Comparison of ENCODE assay signal across 21 cellular contexts in the genomic region with DNA sequence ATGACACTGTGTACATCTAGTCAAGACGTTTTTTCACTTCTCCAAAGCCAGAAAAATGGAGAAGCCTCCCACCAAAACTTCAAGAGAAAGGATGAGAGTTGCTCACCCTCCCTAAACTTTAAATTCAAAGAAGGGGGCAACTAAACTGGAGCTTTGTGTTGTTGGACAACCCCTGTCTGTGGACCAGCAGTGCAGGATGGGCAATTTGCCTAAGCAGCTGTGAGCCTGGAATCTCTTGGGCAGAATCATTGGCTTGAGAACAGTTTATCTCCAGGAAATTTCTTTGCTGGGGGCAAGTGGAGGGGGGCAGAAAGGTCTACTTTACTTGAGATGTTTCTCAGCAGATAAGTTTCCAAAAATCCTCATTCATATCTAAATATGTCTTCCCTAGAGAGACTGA.
DNase-seq lines count a peak whose midpoint lies in the region; ATAC-seq, FAIRE-seq and TF ChIP-seq lines count a peak whose summit lies in the region.
"Had no signal": no experiment of that assay in that cellular context is flagged by ENCODE, and none has a peak within 500 bp of the region (broad histone marks: within the 10 kb centered on the region; RNA-seq: fewer than 3 reads in every experiment).

No MANE protein-coding gene starts in this region.

- no peak for TF ChIP-seq POLR2A in GM12891 (IDR thresholded peaks at IDR 0.05; ENCODE audit: low read depth, low read length)

- ATAC-seq in HG03108 (IDR thresholded peaks at IDR 0.05; ENCODE audit: unreplicated experiment) (no peak), GM18520 (IDR thresholded peaks at IDR 0.05; ENCODE audit: unreplicated experiment) (no peak)
- ATAC-seq: HCT116, T-cell had no signal

- FAIRE-seq in GM12891 (lab: Jason Lieb, UNC): no peak
- FAIRE-seq: RCC 7860 had no signal

- DNase-seq in GM12891 (ENCODE audit: insufficient read length, low spot score) (no peak), MV-4-11 (lab: John Stamatoyannopoulos, UW) (peak; percentile 25), medulla oblongata (ENCODE audit: extremely low spot score) (peak; percentile 24), superior temporal gyrus (ENCODE audit: extremely low spot score) (peak; percentile 64), NCI-H1092 treated with DMSO at 0.1 percent for 48 hours (lab: John Stamatoyannopoulos, UW) (no peak)
- DNase-seq: CD4-positive, CD25-positive, alpha-beta regulatory T cell; COR-L47; DMS53; NCI-H1092; NCI-H1436; NCI-H187; NCI-H2081 treated with DMSO at 0.1 percent for 48 hours; NCI-H2171 treated with DMSO at 0.1 percent for 48 hours; NCI-H345; NCI-H510A treated with DMSO at 0.1 percent for 48 hours; NCI-H748 treated with DMSO at 0.1 percent for 48 hours; T-cell had no signal

TF ChIP-seq in GM12891, 5 proteins besides CTCF, POLR2A, EP300 and RAD21:
- TF ChIP-seq PAX5 (IDR thresholded peaks at IDR 0.05; ENCODE audit: insufficient read depth, low read length, severe bottlenecking): no peak
- TF ChIP-seq POU2F2 (IDR thresholded peaks at IDR 0.05; ENCODE audit: low read depth, low read length): no peak
- no peak for TF ChIP-seq POLR2AphosphoS5 (IDR thresholded peaks at IDR 0.05; ENCODE audit: low read depth, low read length)
- TF ChIP-seq SPI1 (IDR thresholded peaks at IDR 0.05; ENCODE audit: low read depth, low read length): 0 out of 2 replicates have a peak, but pooled peaks have one; percentile 4

Comparison
In these comparisons a context has a peak if more than half of its experiments do, and no peak if none do; other contexts are left out.
1. DNase-seq: peak in MV-4-11 (single experiment), medulla oblongata (single experiment) and superior temporal gyrus (single experiment); none in GM12891 (single experiment) and NCI-H1092 treated with DMSO at 0.1 percent for 48 hours (single experiment).